Comparison of ENCODE assay signal across 11 cellular contexts in genomic region chr2:230268606-230269222, GRCh38. TPM values are rescaled to one million over a fixed set of nuclear protein-coding genes. Genes with fewer than 3 reads are reported as not detected.
DNase-seq lines count a peak whose midpoint lies in the region; ATAC-seq and TF ChIP-seq lines count a peak whose summit lies in the region.
"Had no signal": no experiment of that assay in that cellular context is flagged by ENCODE, and none has a peak within 500 bp of the region (broad histone marks: within the 10 kb centered on the region; RNA-seq: fewer than 3 reads in every experiment).

No MANE protein-coding gene starts in this region.

- POLR2A ChIA-PET in activated B cell treated with CpG ODN at 0.5 μM for 24 hours (lab: Charles Lee): interaction anchor here (0.5 to 6.7 kb wide), 16 partner anchors 10 to 1404 kb away, joined by 3 to 42 read pairs (median 6); partner anchors contain the start of genes SP110, SP140 and SP140L

- TF ChIP-seq CTCF in activated B cell treated with CpG ODN at 0.5 μM for 24 hours (IDR thresholded peaks at IDR 0.05) (no peak), foreskin fibroblast (IDR thresholded peaks at IDR 0.05; ENCODE audit: low read depth, low read length) (no peak), hepatocyte (IDR thresholded peaks at IDR 0.05; ENCODE audit: poor library complexity) (no peak)

- H3K9me3 ChIP-seq in hepatocyte (ENCODE audit: low read depth): no peaks in the 10 kb centered on the region
- H3K9me3 ChIP-seq: BLaER1 treated with 17β-estradiol and CSF1 and Interleukin-3, amounts not matched to agents 10 nM and 100 nM; Peyer's patch had no signal

- peaks cover 88% of the 10 kb centered on the region for H3K36me3 Mint-ChIP-seq in activated B cell treated with CpG ODN at 0.5 μM for 24 hours (ENCODE audit: low read depth)

- CTCF ChIA-PET in activated B cell treated with CpG ODN at 0.5 μM for 24 hours (lab: Charles Lee): interaction anchor here (1.1 to 1.9 kb wide), 3 partner anchors 11 to 66 kb away, joined by 3 to 9 read pairs (median 6); no protein-coding TSS in a partner anchor

- H3K79me2 ChIP-seq in hepatocyte: no peaks in the 10 kb centered on the region

- H3K4me3 ChIP-seq in foreskin fibroblast (ENCODE audit: low read depth in 1 of 2, low read length in 2 of 2) (no peak overlapping the region), hepatocyte (no peak overlapping the region)
- H3K4me3 ChIP-seq: BLaER1 treated with 17β-estradiol and CSF1 and Interleukin-3, amounts not matched to agents 10 nM and 100 nM; Peyer's patch had no signal

- no peak overlapping the region for H2AFZ ChIP-seq in hepatocyte

- peak overlapping the region; percentile 92 for H3K27ac Mint-ChIP-seq in activated B cell treated with CpG ODN at 0.5 μM for 24 hours
- H3K27ac Mint-ChIP-seq: progenitor cell of endocrine pancreas had no signal

- 66% methylated on average over 3 of the region's 3 CpGs for WGBS in hepatocyte (ENCODE audit: low lambda C conversion rate, missing lambda C conversion rate)

- DNase-seq in stimulated activated CD4-positive, alpha-beta T cell treated with anti-CD3 and anti-CD28 coated beads, Interleukin-15, amount 100 ng/mL, for 24 hours: peak; percentile 22
- DNase-seq in stimulated activated CD4-positive, alpha-beta T cell treated with anti-CD3 and anti-CD28 coated beads, Interleukin-2, amount 100 ng/mL, for 24 hours: no peak
- DNase-seq in activated B cell treated with CpG ODN at 0.5 μM for 24 hours (no peak), foreskin fibroblast (no peak), NCI-H524 treated with DMSO at 0.1 percent for 48 hours (lab: John Stamatoyannopoulos, UW) (no peak), NCI-H2029 (lab: John Stamatoyannopoulos, UW) (no peak), hepatocyte (ENCODE audit: low spot score) (no peak)
- DNase-seq: Peyer's patch had no signal

- H3K4me1 Mint-ChIP-seq in activated B cell treated with CpG ODN at 0.5 μM for 24 hours: peaks cover 81% of the 10 kb centered on the region

- H3K4me2 ChIP-seq in hepatocyte: no peak overlapping the region
- H3K4me2 ChIP-seq: BLaER1 treated with 17β-estradiol and CSF1 and Interleukin-3, amounts not matched to agents 10 nM and 100 nM had no signal

- no peaks in the 10 kb centered on the region for H3K9me3 Mint-ChIP-seq in activated B cell treated with CpG ODN at 0.5 μM for 24 hours

- intact Hi-C loops in activated B cell treated with CpG ODN at 0.5 μM for 24 hours (cut with micrococcal nuclease): loop anchor here (5.0 kb wide), 3 partner anchors 149 to 444 kb away; partner anchors contain the start of genes CAB39 and SP100

- H3K9me2 ChIP-seq in hepatocyte (replicated peaks; ENCODE audit: insufficient read depth): no peaks in the 10 kb centered on the region

- H3K27me3 ChIP-seq in hepatocyte: no peaks in the 10 kb centered on the region
- H3K27me3 ChIP-seq: BLaER1 treated with 17β-estradiol and CSF1 and Interleukin-3, amounts not matched to agents 10 nM and 100 nM; Peyer's patch had no signal

- H4K20me1 ChIP-seq in hepatocyte (ENCODE audit: insufficient read depth, poor library complexity, severe bottlenecking): no peaks in the 10 kb centered on the region
- H4K20me1 ChIP-seq: BLaER1 treated with 17β-estradiol and CSF1 and Interleukin-3, amounts not matched to agents 10 nM and 100 nM had no signal

- no peaks in the 10 kb centered on the region for H3K27me3 Mint-ChIP-seq in activated B cell treated with CpG ODN at 0.5 μM for 24 hours
- H3K27me3 Mint-ChIP-seq: progenitor cell of endocrine pancreas had no signal

- H3K36me3 ChIP-seq in hepatocyte (replicated peaks; ENCODE audit: insufficient read depth, low read depth): no peaks in the 10 kb centered on the region
- H3K36me3 ChIP-seq: BLaER1 treated with 17β-estradiol and CSF1 and Interleukin-3, amounts not matched to agents 10 nM and 100 nM; Peyer's patch had no signal

- ATAC-seq in HG02798 (IDR thresholded peaks at IDR 0.05; ENCODE audit: poor library complexity, unreplicated experiment) (peak; percentile 65), activated B cell treated with CpG ODN at 0.5 μM for 24 hours (ENCODE audit: low read depth) (no peak)

- no peak overlapping the region for H3K27ac ChIP-seq in hepatocyte
- H3K27ac ChIP-seq: BLaER1 treated with 17β-estradiol and CSF1 and Interleukin-3, amounts not matched to agents 10 nM and 100 nM had no signal

- H3K4me1 ChIP-seq in hepatocyte (ENCODE audit: insufficient read depth): no peaks in the 10 kb centered on the region
- H3K4me1 ChIP-seq: BLaER1 treated with 17β-estradiol and CSF1 and Interleukin-3, amounts not matched to agents 10 nM and 100 nM had no signal

- H3K4me3 Mint-ChIP-seq in activated B cell treated with CpG ODN at 0.5 μM for 24 hours: peak overlapping the region; percentile 60

RNA-seq across cellular contexts. Expression of gene SP140, which starts 43.2 kb away (rescaled TPM):
- 295 and 330 TPM in 2 replicates for total RNA-seq in activated B cell treated with CpG ODN at 0.5 μM for 24 hours
- 0.08 and 0.53 TPM in 2 replicates for total RNA-seq in hepatocyte
- polyA plus RNA-seq in hepatocyte: 0.40 and 0.51 TPM in 2 replicates

RNA-seq across cellular contexts. Expression of gene SP110, which starts 48.9 kb away (rescaled TPM):
- total RNA-seq in activated B cell treated with CpG ODN at 0.5 μM for 24 hours: 139 and 147 TPM in 2 replicates
- 5.1 and 15.9 TPM in 2 replicates for total RNA-seq in hepatocyte
- polyA plus RNA-seq in hepatocyte: 10.9 and 14.5 TPM in 2 replicates

RNA-seq across cellular contexts. Expression of gene SP140L, which starts 58.3 kb away (rescaled TPM):
- total RNA-seq in activated B cell treated with CpG ODN at 0.5 μM for 24 hours (106 and 112 TPM in 2 replicates), hepatocyte (4.0 and 8.1 TPM in 2 replicates)
- 7.1 and 11.5 TPM in 2 replicates for polyA plus RNA-seq in hepatocyte

Comparison
In these comparisons a context has a peak if more than half of its experiments do, and no peak if none do; other contexts are left out.
1. RNA of gene SP140, which starts 43.2 kb away (total RNA-seq): 295 to 330 TPM in activated B cell treated with CpG ODN at 0.5 μM for 24 hours; 0.08 to 0.53 TPM in hepatocyte; every median in the first group is over 100 times any median in the second.
2. RNA of gene SP140L, which starts 58.3 kb away (total RNA-seq): 106 to 112 TPM in activated B cell treated with CpG ODN at 0.5 μM for 24 hours; 4.0 to 8.1 TPM in hepatocyte; every median in the first group is over 10 times any median in the second.